In the genomic region with DNA sequence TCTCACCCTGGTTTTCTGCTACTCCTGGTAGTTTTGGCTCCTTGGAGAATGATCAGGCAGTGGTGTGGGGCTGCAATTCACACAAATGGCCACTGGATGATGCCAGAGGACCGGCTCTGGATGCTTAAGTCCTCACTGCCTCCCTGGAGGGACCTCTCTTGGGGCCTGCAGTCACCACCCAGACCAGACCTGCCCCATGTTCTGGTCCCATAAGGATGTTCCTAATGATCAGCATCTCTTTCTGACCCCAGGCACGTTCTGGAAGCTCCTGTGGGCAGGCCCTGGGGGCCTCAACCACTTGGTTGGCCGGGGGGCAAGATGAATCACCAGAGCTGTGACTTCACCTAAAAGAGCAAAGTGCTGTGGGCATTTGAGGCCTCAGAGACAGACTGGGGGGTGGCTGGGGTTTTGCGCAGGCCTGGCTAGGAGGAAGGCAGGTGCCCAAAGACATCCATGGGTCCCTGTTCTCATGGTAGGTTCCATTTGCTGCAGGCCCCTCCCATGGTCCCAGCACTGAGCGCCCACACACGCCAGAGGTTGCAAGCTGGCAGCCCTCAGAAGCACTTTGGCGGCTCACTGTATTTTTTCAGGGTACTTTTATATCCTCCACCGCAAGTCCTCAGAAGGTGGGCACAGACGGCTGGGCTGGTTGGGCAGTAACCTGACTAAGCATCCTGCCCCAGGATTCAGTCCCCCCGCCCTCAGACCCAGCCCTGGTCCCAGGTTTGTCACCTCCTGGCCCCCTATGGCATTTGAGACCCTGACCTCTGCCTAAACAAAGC, we compare ENCODE assay signal across 1 cellular context.
TF ChIP-seq lines count a peak whose summit lies in the region.

No MANE protein-coding gene starts in this region.

TF ChIP-seq in HepG2, 621 proteins besides CTCF, POLR2A, EP300 and RAD21 (continued from another document and continues in another):
- TF ChIP-seq ARNTL (CRISPR knock-in tag; IDR thresholded peaks at IDR 0.05) (0 out of 2 replicates have a peak, but pooled peaks have one; percentile 26), MEIS2 (CRISPR knock-in tag; IDR thresholded peaks at IDR 0.05) (no peak), MTA1 (CRISPR knock-in tag; IDR thresholded peaks at IDR 0.05; ENCODE audit: borderline replicate concordance) (no peak), SMC3 (IDR thresholded peaks at IDR 0.05; ENCODE audit: low read length) (peak; percentile 99), ZNF772 (CRISPR knock-in tag; IDR thresholded peaks at IDR 0.05) (no peak), ATM (IDR thresholded peaks at IDR 0.05; ENCODE audit: borderline replicate concordance) (no peak), HDAC2 (CRISPR knock-in tag; IDR thresholded peaks at IDR 0.05) (no peak; the same call in 1 of the 2 replicates), ZNF816 (CRISPR knock-in tag; IDR thresholded peaks at IDR 0.05; ENCODE audit: borderline replicate concordance) (no peak), MIXL1 (CRISPR knock-in tag; IDR thresholded peaks at IDR 0.05) (peak; percentile 58; the same call in 1 of the 2 replicates), SOX5 (CRISPR knock-in tag; IDR thresholded peaks at IDR 0.05; ENCODE audit: borderline replicate concordance) (no peak), SALL1 (CRISPR knock-in tag; IDR thresholded peaks at IDR 0.05) (peak; percentile 66), NFRKB (IDR thresholded peaks at IDR 0.05) (no peak), HNRNPL (IDR thresholded peaks at IDR 0.05; ENCODE audit: low read depth, low read length) (0 out of 2 replicates have a peak, but pooled peaks have one; percentile 25), ZNF414 (CRISPR knock-in tag; IDR thresholded peaks at IDR 0.05) (no peak), RARG (CRISPR knock-in tag; IDR thresholded peaks at IDR 0.05; ENCODE audit: low read depth) (no peak), HIC2 (CRISPR knock-in tag; IDR thresholded peaks at IDR 0.05; ENCODE audit: low read depth) (0 out of 2 replicates have a peak, but pooled peaks have one; percentile 44), YEATS2 (CRISPR knock-in tag; IDR thresholded peaks at IDR 0.05; ENCODE audit: borderline replicate concordance) (0 out of 2 replicates have a peak, but pooled peaks have one; percentile 21), ZNF761 (CRISPR knock-in tag; conservative IDR thresholded peaks at IDR 0.05) (no peak), ZKSCAN5 (CRISPR knock-in tag; IDR thresholded peaks at IDR 0.05) (no peak), ZNF572 (CRISPR knock-in tag; IDR thresholded peaks at IDR 0.05) (no peak), CEBPG (CRISPR knock-in tag; IDR thresholded peaks at IDR 0.05) (0 out of 2 replicates have a peak, but pooled peaks have one; percentile 11), ZFP90 (CRISPR knock-in tag; IDR thresholded peaks at IDR 0.05; ENCODE audit: borderline replicate concordance) (no peak), TP53 (CRISPR knock-in tag; conservative IDR thresholded peaks at IDR 0.05) (no peak), ZNF350 (CRISPR knock-in tag; IDR thresholded peaks at IDR 0.05; ENCODE audit: borderline replicate concordance, low read depth) (0 out of 2 replicates have a peak, but pooled peaks have one; percentile 20), NR2F2 (IDR thresholded peaks at IDR 0.05; ENCODE audit: borderline replicate concordance, low read depth) (no peak), ZNF460 (CRISPR knock-in tag; IDR thresholded peaks at IDR 0.05; ENCODE audit: borderline replicate concordance) (no peak), CEBPZ (IDR thresholded peaks at IDR 0.05; ENCODE audit: low read length) (no peak), ZNF10 (CRISPR knock-in tag; IDR thresholded peaks at IDR 0.05; ENCODE audit: borderline replicate concordance, low read depth) (no peak), HNF4G (IDR thresholded peaks at IDR 0.05; ENCODE audit: borderline replicate concordance, low read depth, low read length) (no peak), HNF4G (CRISPR knock-in tag; IDR thresholded peaks at IDR 0.05; ENCODE audit: borderline replicate concordance, low read depth) (no peak), ZNF790 (CRISPR knock-in tag; IDR thresholded peaks at IDR 0.05; ENCODE audit: borderline replicate concordance) (no peak), MAFG (CRISPR knock-in tag; IDR thresholded peaks at IDR 0.05) (no peak), ZFP37 (CRISPR knock-in tag; IDR thresholded peaks at IDR 0.05; ENCODE audit: borderline replicate concordance) (no peak), SMAD9 (CRISPR knock-in tag; IDR thresholded peaks at IDR 0.05) (no peak), ZFP36L1 (CRISPR knock-in tag; IDR thresholded peaks at IDR 0.05) (no peak), ZNF784 (CRISPR knock-in tag; IDR thresholded peaks at IDR 0.05; ENCODE audit: borderline replicate concordance) (0 out of 2 replicates have a peak, but pooled peaks have one; percentile 32), ARID3A (IDR thresholded peaks at IDR 0.05; ENCODE audit: low read depth, low read length) (no peak), ZSCAN21 (CRISPR knock-in tag; IDR thresholded peaks at IDR 0.05; ENCODE audit: borderline replicate concordance) (0 out of 2 replicates have a peak, but pooled peaks have one; percentile 40), ZNF747 (CRISPR knock-in tag; IDR thresholded peaks at IDR 0.05; ENCODE audit: borderline replicate concordance) (no peak)
- TF ChIP-seq, protein P1, sequence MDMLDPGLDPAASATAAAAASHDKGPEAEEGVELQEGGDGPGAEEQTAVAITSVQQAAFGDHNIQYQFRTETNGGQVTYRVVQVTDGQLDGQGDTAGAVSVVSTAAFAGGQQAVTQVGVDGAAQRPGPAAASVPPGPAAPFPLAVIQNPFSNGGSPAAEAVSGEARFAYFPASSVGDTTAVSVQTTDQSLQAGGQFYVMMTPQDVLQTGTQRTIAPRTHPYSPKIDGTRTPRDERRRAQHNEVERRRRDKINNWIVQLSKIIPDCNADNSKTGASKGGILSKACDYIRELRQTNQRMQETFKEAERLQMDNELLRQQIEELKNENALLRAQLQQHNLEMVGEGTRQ (IDR thresholded peaks at IDR 0.05; ENCODE audit: low read depth, low read length): no peak
- TF ChIP-seq, protein P1 (CRISPR knock-in tag; IDR thresholded peaks at IDR 0.05; ENCODE audit: borderline replicate concordance): no peak
- TF ChIP-seq, protein P2, sequence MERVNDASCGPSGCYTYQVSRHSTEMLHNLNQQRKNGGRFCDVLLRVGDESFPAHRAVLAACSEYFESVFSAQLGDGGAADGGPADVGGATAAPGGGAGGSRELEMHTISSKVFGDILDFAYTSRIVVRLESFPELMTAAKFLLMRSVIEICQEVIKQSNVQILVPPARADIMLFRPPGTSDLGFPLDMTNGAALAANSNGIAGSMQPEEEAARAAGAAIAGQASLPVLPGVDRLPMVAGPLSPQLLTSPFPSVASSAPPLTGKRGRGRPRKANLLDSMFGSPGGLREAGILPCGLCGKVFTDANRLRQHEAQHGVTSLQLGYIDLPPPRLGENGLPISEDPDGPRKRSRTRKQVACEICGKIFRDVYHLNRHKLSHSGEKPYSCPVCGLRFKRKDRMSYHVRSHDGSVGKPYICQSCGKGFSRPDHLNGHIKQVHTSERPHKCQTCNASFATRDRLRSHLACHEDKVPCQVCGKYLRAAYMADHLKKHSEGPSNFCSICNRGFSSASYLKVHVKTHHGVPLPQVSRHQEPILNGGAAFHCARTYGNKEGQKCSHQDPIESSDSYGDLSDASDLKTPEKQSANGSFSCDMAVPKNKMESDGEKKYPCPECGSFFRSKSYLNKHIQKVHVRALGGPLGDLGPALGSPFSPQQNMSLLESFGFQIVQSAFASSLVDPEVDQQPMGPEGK (CRISPR knock-in tag; IDR thresholded peaks at IDR 0.05): peak; percentile 22; the same call in 1 of the 2 replicates
- TF ChIP-seq, protein P3, sequence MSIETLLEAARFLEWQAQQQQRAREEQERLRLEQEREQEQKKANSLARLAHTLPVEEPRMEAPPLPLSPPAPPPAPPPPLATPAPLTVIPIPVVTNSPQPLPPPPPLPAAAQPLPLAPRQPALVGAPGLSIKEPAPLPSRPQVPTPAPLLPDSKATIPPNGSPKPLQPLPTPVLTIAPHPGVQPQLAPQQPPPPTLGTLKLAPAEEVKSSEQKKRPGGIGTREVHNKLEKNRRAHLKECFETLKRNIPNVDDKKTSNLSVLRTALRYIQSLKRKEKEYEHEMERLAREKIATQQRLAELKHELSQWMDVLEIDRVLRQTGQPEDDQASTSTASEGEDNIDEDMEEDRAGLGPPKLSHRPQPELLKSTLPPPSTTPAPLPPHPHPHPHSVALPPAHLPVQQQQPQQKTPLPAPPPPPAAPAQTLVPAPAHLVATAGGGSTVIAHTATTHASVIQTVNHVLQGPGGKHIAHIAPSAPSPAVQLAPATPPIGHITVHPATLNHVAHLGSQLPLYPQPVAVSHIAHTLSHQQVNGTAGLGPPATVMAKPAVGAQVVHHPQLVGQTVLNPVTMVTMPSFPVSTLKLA (IDR thresholded peaks at IDR 0.05): no peak
- TF ChIP-seq, protein P4, sequence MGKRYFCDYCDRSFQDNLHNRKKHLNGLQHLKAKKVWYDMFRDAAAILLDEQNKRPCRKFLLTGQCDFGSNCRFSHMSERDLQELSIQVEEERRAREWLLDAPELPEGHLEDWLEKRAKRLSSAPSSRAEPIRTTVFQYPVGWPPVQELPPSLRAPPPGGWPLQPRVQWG (CRISPR knock-in tag; IDR thresholded peaks at IDR 0.05; ENCODE audit: borderline replicate concordance, low read depth): no peak
- TF ChIP-seq, protein P5, sequence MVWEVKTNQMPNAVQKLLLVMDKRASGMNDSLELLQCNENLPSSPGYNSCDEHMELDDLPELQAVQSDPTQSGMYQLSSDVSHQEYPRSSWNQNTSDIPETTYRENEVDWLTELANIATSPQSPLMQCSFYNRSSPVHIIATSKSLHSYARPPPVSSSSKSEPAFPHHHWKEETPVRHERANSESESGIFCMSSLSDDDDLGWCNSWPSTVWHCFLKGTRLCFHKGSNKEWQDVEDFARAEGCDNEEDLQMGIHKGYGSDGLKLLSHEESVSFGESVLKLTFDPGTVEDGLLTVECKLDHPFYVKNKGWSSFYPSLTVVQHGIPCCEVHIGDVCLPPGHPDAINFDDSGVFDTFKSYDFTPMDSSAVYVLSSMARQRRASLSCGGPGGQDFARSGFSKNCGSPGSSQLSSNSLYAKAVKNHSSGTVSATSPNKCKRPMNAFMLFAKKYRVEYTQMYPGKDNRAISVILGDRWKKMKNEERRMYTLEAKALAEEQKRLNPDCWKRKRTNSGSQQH (CRISPR knock-in tag; IDR thresholded peaks at IDR 0.05; ENCODE audit: low read depth): no peak
